In genomic region chr12:88662093-88662492, GRCh38 we compare ENCODE assay signal across 1 cellular context.
TF ChIP-seq lines count a peak whose summit lies in the region.

No MANE protein-coding gene starts in this region.

TF ChIP-seq in IMR-90, 13 proteins besides CTCF, POLR2A, EP300 and RAD21 (continued from another document):
- TF ChIP-seq SMC3 (IDR thresholded peaks at IDR 0.05; ENCODE audit: low read depth, low read length) (no peak), MAFK (IDR thresholded peaks at IDR 0.05; ENCODE audit: low read depth, low read length) (peak; percentile 58), FOS (IDR thresholded peaks at IDR 0.05; ENCODE audit: low read depth, low read length) (no peak), RFX5 (IDR thresholded peaks at IDR 0.05; ENCODE audit: low read depth, low read length) (no peak)
